ENCODE assay signal across 32 cellular contexts in the genomic region with DNA sequence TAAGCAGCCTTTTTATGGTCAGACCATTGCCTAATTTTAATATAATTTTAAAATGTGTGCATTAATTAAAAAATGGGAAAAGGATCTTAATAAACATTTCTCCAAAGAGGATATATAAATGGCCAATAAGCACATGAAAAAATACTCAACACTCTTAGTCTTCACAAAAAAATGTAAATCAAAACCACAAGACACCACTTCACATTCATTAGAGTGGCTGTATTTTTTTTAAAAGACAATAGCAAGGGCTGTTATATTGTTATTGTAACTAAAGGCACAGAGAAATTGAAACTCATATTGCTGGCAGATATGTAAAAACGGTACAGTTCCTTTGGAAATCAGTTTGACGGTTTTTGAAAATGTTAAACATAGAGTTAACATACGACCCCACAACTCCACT. TPM values are rescaled to one million over a fixed set of nuclear protein-coding genes. Genes with fewer than 3 reads are reported as not detected.
A peak's percentile ranks its signal among the peaks of the same experiment; 100 is the strongest.
DNase-seq lines count a peak whose midpoint lies in the region; ATAC-seq and TF ChIP-seq lines count a peak whose summit lies in the region.
"Had no signal": no experiment of that assay in that cellular context is flagged by ENCODE, and none has a peak within 500 bp of the region (broad histone marks: within the 10 kb centered on the region; RNA-seq: fewer than 3 reads in every experiment).

No MANE protein-coding gene starts in this region.

- POLR2A ChIA-PET in PC-9 (lab: Charles Lee; ENCODE audit: unreplicated experiment), result no interaction called here

- H3K36me3 ChIP-seq in neural progenitor cell (peaks cover 3% of the 10 kb centered on the region), PC-9 (ENCODE audit: low read depth) (no peaks in the 10 kb centered on the region)
- H3K36me3 ChIP-seq: adrenal gland, colonic mucosa had no signal

- no peaks in the 10 kb centered on the region for H3K27me3 ChIP-seq in neural progenitor cell
- H3K27me3 ChIP-seq in PC-9 (ENCODE audit: insufficient read depth, low read depth), result no peaks in the 10 kb centered on the region
- H3K27me3 ChIP-seq: adrenal gland, colonic mucosa, left lung, upper lobe of left lung had no signal

- H3K36me3 Mint-ChIP-seq in activated CD4-positive, alpha-beta T cell treated with anti-CD3 and anti-CD28 coated beads, Interleukin-2, amount 10 ng/mL, durations not matched to agents 24 days and 14 days (ENCODE audit: low read depth), result peaks cover 13% of the 10 kb centered on the region
- H3K36me3 Mint-ChIP-seq in activated T-helper 17 cell treated with anti-CD3 and anti-CD28 coated beads, Interleukin-2, amount 50 U/mL, for 72 hours (ENCODE audit: low read depth), result peaks cover 14% of the 10 kb centered on the region
- peaks cover 12% of the 10 kb centered on the region for H3K36me3 Mint-ChIP-seq in neural progenitor cell

- no peaks in the 10 kb centered on the region for H3K9me3 Mint-ChIP-seq in activated CD4-positive, alpha-beta T cell treated with anti-CD3 and anti-CD28 coated beads, Interleukin-2, amount 10 ng/mL, durations not matched to agents 24 days and 14 days
- no peaks in the 10 kb centered on the region for H3K9me3 Mint-ChIP-seq in activated T-helper 17 cell treated with anti-CD3 and anti-CD28 coated beads, Interleukin-2, amount 50 U/mL, for 72 hours
- peaks cover 6% of the 10 kb centered on the region for H3K9me3 Mint-ChIP-seq in neural progenitor cell
- H3K9me3 Mint-ChIP-seq: activated B cell treated with CpG ODN at 0.5 μM for 24 hours, immature natural killer cell, naive B cell had no signal

- no peak for TF ChIP-seq CTCF in neural progenitor cell (IDR thresholded peaks at IDR 0.05)
- no peak for TF ChIP-seq CTCF in PC-9 (conservative IDR thresholded peaks at IDR 0.05)

- intact Hi-C loops in activated CD4-positive, alpha-beta T cell treated with anti-CD3 and anti-CD28 coated beads, Interleukin-2, amount 10 ng/mL, durations not matched to agents 24 days and 14 days (cut with micrococcal nuclease), result no loop called here
- intact Hi-C loops in PC-9 (cut with micrococcal nuclease; ENCODE audit: unreplicated experiment), result no loop called here

- no peak for DNase-seq in activated CD4-positive, alpha-beta T cell treated with anti-CD3 and anti-CD28 coated beads, Interleukin-2, amount 10 ng/mL, durations not matched to agents 24 days and 14 days
- no peak for DNase-seq in activated CD4-positive, alpha-beta T cell treated with anti-CD3 and anti-CD28 coated beads, Interleukin-2, amount 50 U/mL, for 1 hour
- DNase-seq in LHCN-M2 (ENCODE audit: low read depth) (peak; percentile 56), neural progenitor cell (ENCODE audit: low spot score) (no peak), PC-9 (no peak)
- DNase-seq in activated naive CD4-positive, alpha-beta T cell treated with Interleukin-2 at 50 U/mL for 16 hours, result no peak
- DNase-seq: ACHN; activated B cell treated with CpG ODN at 0.5 μM for 24 hours; activated CD8-positive, alpha-beta T cell treated with anti-CD3 and anti-CD28 coated beads, Interleukin-2, amount 10 ng/mL, durations not matched to agents 7 days and 5 days; activated gamma-delta T cell treated with Interleukin-2 at 50 U/mL for 16 hours; activated T-cell treated with anti-CD3 and anti-CD28 coated beads for 4 hours; adrenal gland; Calu3; colonic mucosa; effector memory CD4-positive, alpha-beta T cell; EL; hippocampal formation; left lung; MV-4-11; naive B cell; NCI-H146; NCI-H69; occipital lobe; stimulated activated CD4-positive, alpha-beta T cell treated with anti-CD3 and anti-CD28 coated beads, Interleukin-2, amount 100 ng/mL, for 24 hours; T1000; upper lobe of left lung had no signal

- H3K4me1 Mint-ChIP-seq in activated CD4-positive, alpha-beta T cell treated with anti-CD3 and anti-CD28 coated beads, Interleukin-2, amount 10 ng/mL, durations not matched to agents 24 days and 14 days, result peaks cover 44% of the 10 kb centered on the region
- peaks cover 11% of the 10 kb centered on the region for H3K4me1 Mint-ChIP-seq in activated T-helper 17 cell treated with anti-CD3 and anti-CD28 coated beads, Interleukin-2, amount 50 U/mL, for 72 hours
- H3K4me1 Mint-ChIP-seq in neural progenitor cell, result peaks cover 27% of the 10 kb centered on the region

- BruUV-seq in PC-9 (replicated peaks; lab: Mats Ljungman, UMichigan), result no TSS peak

- H3K27me3 Mint-ChIP-seq in activated CD4-positive, alpha-beta T cell treated with anti-CD3 and anti-CD28 coated beads, Interleukin-2, amount 10 ng/mL, durations not matched to agents 24 days and 14 days, result no peaks in the 10 kb centered on the region
- no peaks in the 10 kb centered on the region for H3K27me3 Mint-ChIP-seq in activated T-helper 17 cell treated with anti-CD3 and anti-CD28 coated beads, Interleukin-2, amount 50 U/mL, for 72 hours
- no peaks in the 10 kb centered on the region for H3K27me3 Mint-ChIP-seq in neural progenitor cell (ENCODE audit: insufficient read depth, low read depth)
- H3K27me3 Mint-ChIP-seq: activated B cell treated with CpG ODN at 0.5 μM for 24 hours, naive B cell had no signal

- no peak overlapping the region for H3K4me3 ChIP-seq in neural progenitor cell
- no peak overlapping the region for H3K4me3 ChIP-seq in PC-9
- H3K4me3 ChIP-seq: adrenal gland, BLaER1, colonic mucosa, K562, left lung, upper lobe of left lung had no signal

- peak overlapping the region; percentile 51 for H3K27ac Mint-ChIP-seq in activated CD4-positive, alpha-beta T cell treated with anti-CD3 and anti-CD28 coated beads, Interleukin-2, amount 10 ng/mL, durations not matched to agents 24 days and 14 days
- H3K27ac Mint-ChIP-seq in activated T-helper 17 cell treated with anti-CD3 and anti-CD28 coated beads, Interleukin-2, amount 50 U/mL, for 72 hours, result no peak overlapping the region
- H3K27ac Mint-ChIP-seq in neural progenitor cell, result no peak overlapping the region
- H3K27ac Mint-ChIP-seq: activated B cell treated with CpG ODN at 0.5 μM for 24 hours; activated CD8-positive, alpha-beta T cell treated with anti-CD3 and anti-CD28 coated beads, Interleukin-2, amount 10 ng/mL, durations not matched to agents 7 days and 5 days; naive B cell had no signal

- H3K4me2 ChIP-seq in neural progenitor cell (peak overlapping the region; percentile 37), PC-9 (no peak overlapping the region)
- H3K4me2 ChIP-seq: BLaER1 had no signal

- H4K20me1 ChIP-seq in neural progenitor cell (ENCODE audit: low read depth) (no peaks in the 10 kb centered on the region), PC-9 (ENCODE audit: insufficient read depth) (no peaks in the 10 kb centered on the region)
- H4K20me1 ChIP-seq: BLaER1 had no signal

- H3F3A ChIP-seq in neural progenitor cell (ENCODE audit: low read depth) (peaks cover 20% of the 10 kb centered on the region), PC-9 (ENCODE audit: insufficient read depth, low read depth) (no peaks in the 10 kb centered on the region)

- H3K9me3 ChIP-seq in neural progenitor cell (ENCODE audit: low read depth), result no peaks in the 10 kb centered on the region
- no peaks in the 10 kb centered on the region for H3K9me3 ChIP-seq in PC-9 (ENCODE audit: insufficient read depth, low read depth)
- H3K9me3 ChIP-seq: adrenal gland, BLaER1, colonic mucosa, left lung, upper lobe of left lung had no signal

- CTCF ChIA-PET in PC-9 (lab: Charles Lee), result no interaction called here

- H3K79me2 ChIP-seq in neural progenitor cell (ENCODE audit: low read depth), result peaks cover 34% of the 10 kb centered on the region
- H3K79me2 ChIP-seq in PC-9 (ENCODE audit: low read depth), result no peaks in the 10 kb centered on the region

- H3K9me2 ChIP-seq in PC-9 (ENCODE audit: insufficient read depth), result 0 out of 2 replicates have a peak, but pooled peaks cover 3% of the 10 kb centered on the region

- no peak overlapping the region for H3K9ac ChIP-seq in neural progenitor cell
- H3K9ac ChIP-seq: BLaER1 had no signal

- H3K4me1 ChIP-seq in neural progenitor cell, result peaks cover 28% of the 10 kb centered on the region
- peaks cover 17% of the 10 kb centered on the region for H3K4me1 ChIP-seq in PC-9 (replicated peaks; ENCODE audit: insufficient read depth)
- H3K4me1 ChIP-seq: colonic mucosa had no signal

- no peak overlapping the region for H2AFZ ChIP-seq in neural progenitor cell (replicated peaks)
- no peak overlapping the region for H2AFZ ChIP-seq in PC-9

- no peak overlapping the region for H3K27ac ChIP-seq in neural progenitor cell
- no peak overlapping the region for H3K27ac ChIP-seq in PC-9
- H3K27ac ChIP-seq: adrenal gland, BLaER1, colonic mucosa, left lung, upper lobe of left lung had no signal

- ATAC-seq in activated T-helper 17 cell treated with anti-CD3 and anti-CD28 coated beads, Interleukin-2, amount 50 U/mL, for 72 hours (replicated peaks), result no peak
- no peak for ATAC-seq in GM21526 (IDR thresholded peaks at IDR 0.05; ENCODE audit: low FRiP score, unreplicated experiment)
- ATAC-seq: activated CD8-positive, alpha-beta T cell treated with anti-CD3 and anti-CD28 coated beads, Interleukin-2, amount 10 ng/mL, durations not matched to agents 7 days and 5 days; esophagus mucosa; K562; left lung had no signal

- H3K4me3 Mint-ChIP-seq in activated CD4-positive, alpha-beta T cell treated with anti-CD3 and anti-CD28 coated beads, Interleukin-2, amount 10 ng/mL, durations not matched to agents 24 days and 14 days, result peak overlapping the region; percentile 9
- H3K4me3 Mint-ChIP-seq in activated T-helper 17 cell treated with anti-CD3 and anti-CD28 coated beads, Interleukin-2, amount 50 U/mL, for 72 hours, result peak overlapping the region; percentile 93
- no peak overlapping the region for H3K4me3 Mint-ChIP-seq in neural progenitor cell
- H3K4me3 Mint-ChIP-seq: activated B cell treated with CpG ODN at 0.5 μM for 24 hours; activated CD8-positive, alpha-beta T cell treated with anti-CD3 and anti-CD28 coated beads, Interleukin-2, amount 10 ng/mL, durations not matched to agents 7 days and 5 days; naive B cell had no signal

RNA-seq across cellular contexts. Expression of a gene that starts 3.2 kb away (rescaled TPM):
- 6.2 and 7.1 TPM in 2 replicates for total RNA-seq in activated CD4-positive, alpha-beta T cell treated with anti-CD3 and anti-CD28 coated beads, Interleukin-2, amount 10 ng/mL, durations not matched to agents 24 days and 14 days
- total RNA-seq in LHCN-M2 (2014; rRNA removed) (24.8 and 32.4 TPM in 2 replicates), neural progenitor cell (ENCODE audit: low replicate concordance) (24.7 and 53.4 TPM in 2 replicates), PC-9 (2021) (13.4 and 15.2 TPM in 2 replicates)
- 10.4 TPM for polyA plus RNA-seq in LHCN-M2 (2012)
- 1 to 10 TPM; 9.2 to 9.3 TPM for total RNA-seq in activated T-helper 17 cell treated with anti-CD3 and anti-CD28 coated beads, Interleukin-2, amount 50 U/mL, for 72 hours
